Comparison of ENCODE assay signal across 30 cellular contexts in the genomic region with DNA sequence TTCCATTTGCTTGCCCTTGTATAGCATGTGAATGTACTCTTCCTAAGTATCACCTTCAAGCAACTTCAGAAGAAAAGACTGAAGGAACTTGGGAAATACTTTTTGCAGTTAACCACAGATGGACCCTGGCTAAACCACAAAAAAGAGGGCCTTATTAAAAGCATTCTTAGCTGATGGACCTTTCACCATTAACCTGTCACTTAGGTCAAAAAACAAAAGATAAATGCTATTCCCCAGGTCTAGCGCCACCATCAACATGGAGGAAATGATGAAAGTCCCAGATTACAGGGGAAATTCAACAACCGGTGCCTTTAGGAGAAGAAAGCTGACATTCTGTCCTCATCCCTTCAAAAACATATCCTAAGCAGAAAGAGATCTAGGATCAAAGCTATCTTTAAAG. TPM values are rescaled to one million over a fixed set of nuclear protein-coding genes. Genes with fewer than 3 reads are reported as not detected.
"Had no signal": no experiment of that assay in that cellular context is flagged by ENCODE, and none has a peak within 500 bp of the region (broad histone marks: within the 10 kb centered on the region; RNA-seq: fewer than 3 reads in every experiment).

No MANE protein-coding gene starts in this region.

- H3K27me3 ChIP-seq: ascending aorta, brain microvascular endothelial cell, gastrocnemius medialis, hepatocyte, pancreas, sigmoid colon, uterus had no signal

- H2AFZ ChIP-seq: hepatocyte had no signal

- H3K9me3 Mint-ChIP-seq: activated CD4-positive, alpha-beta T cell treated with anti-CD3 and anti-CD28 coated beads, Interleukin-2, amount 10 ng/mL, durations not matched to agents 24 days and 14 days; activated naive CD4-positive, alpha-beta T cell treated with anti-CD3 and anti-CD28 coated beads, Interleukin-2, amount 10 ng/mL, durations not matched to agents 7 days and 5 days; activated naive CD8-positive, alpha-beta T cell treated with anti-CD3 and anti-CD28 coated beads, Interleukin-2, amount 10 ng/mL, durations not matched to agents 7 days and 5 days; stimulated activated naive CD8-positive, alpha-beta T cell treated with anti-CD3 and anti-CD28 coated beads, Interleukin-15, Interleukin-2, amounts not matched to agents 100 ng/mL and 50 ng/mL, for 24 hours had no signal

- H3K36me3 ChIP-seq: ascending aorta, brain microvascular endothelial cell, gastrocnemius medialis, pancreas, prostate gland, sigmoid colon, thoracic aorta, uterus had no signal

- H3K4me3 ChIP-seq: ascending aorta, coronary artery, dorsolateral prefrontal cortex, gastrocnemius medialis, hepatocyte, pancreas, prostate gland, sigmoid colon, thoracic aorta, uterus had no signal

- ATAC-seq: gastrocnemius medialis; left cardiac atrium; naive thymus-derived CD4-positive, alpha-beta T cell; pancreas; stimulated activated effector memory CD8-positive, alpha-beta T cell treated with anti-CD3 and anti-CD28 coated beads, Interleukin-12 subunit alpha, Interleukin-12 subunit beta, amount 100 ng/mL, for 72 hours had no signal

- H3K79me2 ChIP-seq: hepatocyte had no signal

- H3K4me1 Mint-ChIP-seq: activated CD4-positive, alpha-beta T cell treated with anti-CD3 and anti-CD28 coated beads, Interleukin-2, amount 10 ng/mL, durations not matched to agents 24 days and 14 days; activated naive CD4-positive, alpha-beta T cell treated with anti-CD3 and anti-CD28 coated beads, Interleukin-2, amount 10 ng/mL, durations not matched to agents 7 days and 5 days; activated naive CD8-positive, alpha-beta T cell treated with anti-CD3 and anti-CD28 coated beads, Interleukin-2, amount 10 ng/mL, durations not matched to agents 7 days and 5 days; naive thymus-derived CD4-positive, alpha-beta T cell; stimulated activated effector memory CD8-positive, alpha-beta T cell treated with anti-CD3 and anti-CD28 coated beads, Interleukin-12 subunit alpha, Interleukin-12 subunit beta, amount 100 ng/mL, for 72 hours had no signal

- DNase-seq: activated CD4-positive, alpha-beta memory T cell treated with anti-CD3 and anti-CD28 coated beads for 36 hours; activated CD4-positive, alpha-beta T cell treated with anti-CD3 and anti-CD28 coated beads, Interleukin-2, amount 10 ng/mL, durations not matched to agents 24 days and 14 days; activated CD4-positive, CD25-positive, alpha-beta regulatory T cell treated with anti-CD3 and anti-CD28 coated beads, Interleukin-2, amount 50 U/mL, for 72 hours; activated CD8-positive, alpha-beta memory T cell treated with anti-CD3 and anti-CD28 coated beads, Interleukin-2, amount 50 U/mL, for 48 hours; activated gamma-delta T cell; activated naive CD4-positive, alpha-beta T cell treated with anti-CD3 and anti-CD28 coated beads, Interleukin-2, amount 10 ng/mL, durations not matched to agents 7 days and 5 days; activated naive CD8-positive, alpha-beta T cell treated with anti-CD3 and anti-CD28 coated beads, Interleukin-2, amount 10 ng/mL, durations not matched to agents 7 days and 5 days; activated T-cell treated with anti-CD3 and anti-CD28 coated beads, Interleukin-2, amount 50 U/mL, for 24 hours; brain microvascular endothelial cell; dorsolateral prefrontal cortex; effector memory CD4-positive, alpha-beta T cell; gastrocnemius medialis; glutamatergic neuron; left cardiac atrium; midbrain; naive thymus-derived CD4-positive, alpha-beta T cell; nucleus accumbens; pancreas; sigmoid colon; small intestine; stimulated activated CD4-positive, alpha-beta T cell treated with anti-CD3 and anti-CD28 coated beads, Interleukin-4, amount 100 ng/mL, for 24 hours; trophoblast cell; uterus had no signal

- H3K4me2 ChIP-seq: hepatocyte had no signal

- H3K4me3 Mint-ChIP-seq: activated CD4-positive, alpha-beta memory T cell treated with anti-CD3 and anti-CD28 coated beads for 36 hours; activated CD4-positive, alpha-beta T cell treated with anti-CD3 and anti-CD28 coated beads, Interleukin-2, amount 10 ng/mL, durations not matched to agents 24 days and 14 days; activated naive CD4-positive, alpha-beta T cell treated with anti-CD3 and anti-CD28 coated beads, Interleukin-2, amount 10 ng/mL, durations not matched to agents 7 days and 5 days; activated naive CD8-positive, alpha-beta T cell treated with anti-CD3 and anti-CD28 coated beads, Interleukin-2, amount 10 ng/mL, durations not matched to agents 7 days and 5 days; activated T-cell treated with anti-CD3 and anti-CD28 coated beads, Interleukin-2, amount 50 U/mL, for 24 hours; naive thymus-derived CD4-positive, alpha-beta T cell; stimulated activated effector memory CD8-positive, alpha-beta T cell treated with anti-CD3 and anti-CD28 coated beads, Interleukin-12 subunit alpha, Interleukin-12 subunit beta, amount 100 ng/mL, for 72 hours; stimulated activated naive CD8-positive, alpha-beta T cell treated with anti-CD3 and anti-CD28 coated beads, Interleukin-15, Interleukin-2, amounts not matched to agents 100 ng/mL and 50 ng/mL, for 24 hours had no signal

- H3K9me3 ChIP-seq: gastrocnemius medialis, pancreas, prostate gland, sigmoid colon, uterus had no signal

- H3K4me1 ChIP-seq: ascending aorta, gastrocnemius medialis, pancreas, prostate gland, sigmoid colon, uterus had no signal

- H3K27ac ChIP-seq: ascending aorta, brain microvascular endothelial cell, coronary artery, dorsolateral prefrontal cortex, gastrocnemius medialis, hepatocyte, pancreas, prostate gland, sigmoid colon, thoracic aorta, uterus had no signal

- H3K27ac Mint-ChIP-seq: activated CD4-positive, alpha-beta memory T cell treated with anti-CD3 and anti-CD28 coated beads for 36 hours; activated CD4-positive, alpha-beta T cell treated with anti-CD3 and anti-CD28 coated beads, Interleukin-2, amount 10 ng/mL, durations not matched to agents 24 days and 14 days; activated naive CD4-positive, alpha-beta T cell treated with anti-CD3 and anti-CD28 coated beads, Interleukin-2, amount 10 ng/mL, durations not matched to agents 7 days and 5 days; activated naive CD8-positive, alpha-beta T cell treated with anti-CD3 and anti-CD28 coated beads, Interleukin-2, amount 10 ng/mL, durations not matched to agents 7 days and 5 days; activated T-cell treated with anti-CD3 and anti-CD28 coated beads, Interleukin-2, amount 50 U/mL, for 24 hours; naive thymus-derived CD4-positive, alpha-beta T cell; stimulated activated effector memory CD8-positive, alpha-beta T cell treated with anti-CD3 and anti-CD28 coated beads, Interleukin-12 subunit alpha, Interleukin-12 subunit beta, amount 100 ng/mL, for 72 hours; stimulated activated naive CD8-positive, alpha-beta T cell treated with anti-CD3 and anti-CD28 coated beads, Interleukin-15, Interleukin-2, amounts not matched to agents 100 ng/mL and 50 ng/mL, for 24 hours had no signal

- H3K36me3 Mint-ChIP-seq: activated CD4-positive, alpha-beta memory T cell treated with anti-CD3 and anti-CD28 coated beads for 36 hours; activated naive CD4-positive, alpha-beta T cell treated with anti-CD3 and anti-CD28 coated beads, Interleukin-2, amount 10 ng/mL, durations not matched to agents 7 days and 5 days; activated naive CD8-positive, alpha-beta T cell treated with anti-CD3 and anti-CD28 coated beads, Interleukin-2, amount 10 ng/mL, durations not matched to agents 7 days and 5 days; naive thymus-derived CD4-positive, alpha-beta T cell; stimulated activated effector memory CD8-positive, alpha-beta T cell treated with anti-CD3 and anti-CD28 coated beads, Interleukin-12 subunit alpha, Interleukin-12 subunit beta, amount 100 ng/mL, for 72 hours had no signal

RNA-seq across cellular contexts. Expression of a gene that starts 29.5 kb away (rescaled TPM):
- total RNA-seq: ascending aorta had no signal
- polyA plus RNA-seq: naive thymus-derived CD4-positive, alpha-beta T cell had no signal
